ENCODE assay signal across 16 cellular contexts in the genomic region with DNA sequence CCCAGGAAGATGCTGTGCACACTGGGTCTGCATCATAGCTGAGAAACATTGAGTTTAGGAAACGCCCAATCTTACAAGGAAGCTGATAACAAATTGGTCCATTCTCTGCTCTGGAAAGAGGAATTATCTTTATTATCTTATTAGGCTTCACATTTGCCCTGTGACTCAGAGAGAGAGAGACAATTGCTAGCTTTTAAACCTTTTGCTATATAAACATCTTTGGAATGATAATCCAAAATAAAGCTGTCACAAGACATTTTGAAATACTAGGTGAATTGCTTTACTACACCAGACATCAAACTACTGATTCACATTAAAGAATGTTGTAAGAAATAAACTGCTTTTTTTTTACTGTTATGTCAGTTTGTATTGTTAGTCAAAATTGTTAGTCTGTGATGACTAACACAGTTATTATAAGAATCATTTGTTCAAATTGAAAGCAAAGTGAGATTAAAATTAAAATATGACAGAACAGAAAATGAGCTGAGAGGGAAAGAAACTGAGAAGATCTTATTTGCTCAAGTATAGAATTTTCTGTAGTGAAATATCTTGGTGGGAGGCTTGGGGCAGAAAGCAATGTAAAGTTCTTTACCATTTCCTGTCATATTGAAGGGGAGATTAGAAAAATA.
A peak's percentile ranks its signal among the peaks of the same experiment; 100 is the strongest.
DNase-seq lines count a peak whose midpoint lies in the region; ATAC-seq, FAIRE-seq and TF ChIP-seq lines count a peak whose summit lies in the region.
"Had no signal": no experiment of that assay in that cellular context is flagged by ENCODE, and none has a peak within 500 bp of the region (broad histone marks: within the 10 kb centered on the region; RNA-seq: fewer than 3 reads in every experiment).

No MANE protein-coding gene starts in this region.

- no peak overlapping the region for H2BK120ac ChIP-seq in IMR-90 (ENCODE audit: low read depth, low read length)
- no peak overlapping the region for H2BK120ac ChIP-seq in H1 (replicated peaks; ENCODE audit: low read depth, low read length)

- H3K27ac ChIP-seq in IMR-90 (ENCODE audit: insufficient read depth, low read length) (no peak overlapping the region), H1 (ENCODE audit: low read depth, low read length) (no peak overlapping the region)

- no peak for FAIRE-seq in H1 (lab: Jason Lieb, UNC)

- H3K4me1 ChIP-seq in IMR-90 (ENCODE audit: control insufficient read depth, insufficient read depth, low read length), result no peaks in the 10 kb centered on the region
- H3K4me1 ChIP-seq in H1 (replicated peaks in 1 of 4; ENCODE audit: control insufficient read depth in 3 of 4, insufficient read depth in 4 of 4, low read length in 3 of 4), result no peaks in the 10 kb centered on the region

- dilution Hi-C loops in IMR-90 (cut with HindIII; ENCODE audit: low sequenced_read_pairs, unreplicated experiment), result no loop called here

- H3K18ac ChIP-seq in IMR-90 (ENCODE audit: low read depth, low read length) (no peak overlapping the region), H1 (ENCODE audit: extremely low read depth, low read length) (no peak overlapping the region)

- no peak overlapping the region for H3K9ac ChIP-seq in IMR-90 (ENCODE audit: low read depth, low read length)
- no peak overlapping the region for H3K9ac ChIP-seq in H1 (replicated peaks in 1 of 4; ENCODE audit: extremely low read depth in 1 of 4, low read depth in 3 of 4, low read length in 3 of 4)
- H3K9ac ChIP-seq: SK-N-SH had no signal

- no peaks in the 10 kb centered on the region for H3K9me1 ChIP-seq in IMR-90 (ENCODE audit: insufficient read depth, low read length)

- H3K4me1 Mint-ChIP-seq in osteocyte (ENCODE audit: unreplicated experiment), result peaks cover 4% of the 10 kb centered on the region

- no peaks in the 10 kb centered on the region for H3K27me3 Mint-ChIP-seq in osteocyte (ENCODE audit: unreplicated experiment)
- H3K27me3 Mint-ChIP-seq: CD4-positive, alpha-beta T cell had no signal

- POLR2A ChIA-PET in IMR-90 (lab: Charles Lee; ENCODE audit: unreplicated experiment), result no interaction called here
- POLR2A ChIA-PET in H1 (lab: Charles Lee; ENCODE audit: partially characterized antibody), result no interaction called here

- H3K9me3 ChIP-seq in IMR-90 (ENCODE audit: control insufficient read depth, insufficient read depth, low read length) (peaks cover 2% of the 10 kb centered on the region; the same call in 1 of the 2 replicates), H1 (ENCODE audit: insufficient read depth in 2 of 2, low read depth in 1 of 2, low read length in 1 of 2) (no peaks in the 10 kb centered on the region; a peak in 1 of 4 replicates)
- H3K9me3 ChIP-seq: HAP-1, SK-N-SH had no signal

- BruUV-seq in IMR-90 (replicated peaks; lab: Mats Ljungman, UMichigan), result no TSS peak

- no peak overlapping the region for H3K23ac ChIP-seq in IMR-90 (ENCODE audit: low read depth, low read length)
- no peak overlapping the region for H3K23ac ChIP-seq in H1 (ENCODE audit: insufficient read length)

- no peaks in the 10 kb centered on the region for H3K36me3 Mint-ChIP-seq in osteocyte (ENCODE audit: unreplicated experiment)

- H3K14ac ChIP-seq in IMR-90 (replicated peaks; ENCODE audit: low read depth, low read length), result no peak overlapping the region
- no peak overlapping the region for H3K14ac ChIP-seq in H1 (ENCODE audit: insufficient read length)

- no peak overlapping the region for H2BK12ac ChIP-seq in H1 (ENCODE audit: low read depth, low read length)

- peak; percentile 32; the same call in 1 of the 2 replicates for ATAC-seq in IMR-90 (ENCODE audit: low read depth)
- ATAC-seq: Right ventricle myocardium inferior had no signal

- H2BK5ac ChIP-seq in IMR-90 (ENCODE audit: low read depth, low read length, poor library complexity, severe bottlenecking), result no peak overlapping the region
- no peak overlapping the region for H2BK5ac ChIP-seq in H1 (ENCODE audit: low read depth, low read length)

- no peak for TF ChIP-seq EP300 in H1 (IDR thresholded peaks at IDR 0.05; ENCODE audit: borderline replicate concordance in 1 of 2, low read depth in 2 of 2, low read length in 2 of 2)

- no peak overlapping the region for H3K4me2 ChIP-seq in IMR-90 (ENCODE audit: low read depth, low read length)
- no peak overlapping the region for H3K4me2 ChIP-seq in H1 (ENCODE audit: insufficient read depth in 1 of 2, low read depth in 2 of 2, low read length in 2 of 2)
- H3K4me2 ChIP-seq: SK-N-SH had no signal

- no peaks in the 10 kb centered on the region for H3K79me1 ChIP-seq in IMR-90 (ENCODE audit: low read depth in 1 of 2, low read length in 2 of 2)
- H3K79me1 ChIP-seq in H1 (ENCODE audit: low read depth, low read length), result no peaks in the 10 kb centered on the region

- no peak for TF ChIP-seq CTCF in IMR-90 (conservative IDR thresholded peaks at IDR 0.05; ENCODE audit: low read depth, low read length)
- TF ChIP-seq CTCF in H1 (IDR thresholded peaks at IDR 0.05; ENCODE audit: control extremely low read depth in 1 of 3, insufficient read depth in 1 of 3, low read depth in 1 of 3, low read length in 3 of 3), result no peak
- TF ChIP-seq CTCF in osteocyte (IDR thresholded peaks at IDR 0.05), result no peak

- TF ChIP-seq POLR2A in IMR-90 (IDR thresholded peaks at IDR 0.05; ENCODE audit: low read depth, low read length) (no peak), H1 (IDR thresholded peaks at IDR 0.05; ENCODE audit: control extremely low read depth in 1 of 2, low read depth in 2 of 2, low read length in 2 of 2) (no peak)

- intact Hi-C loops in IMR-90 (cut with micrococcal nuclease), result no loop called here

- H2BK15ac ChIP-seq in IMR-90 (ENCODE audit: low read depth, low read length) (no peak overlapping the region), H1 (ENCODE audit: low read length) (no peak overlapping the region)

- CTCF ChIA-PET in IMR-90 (lab: Yijun Ruan, JAX) (no interaction called here), H1 (lab: Charles Lee; ENCODE audit: partially characterized antibody) (interaction anchor here (0.6 kb wide), 1 partner anchor 222 kb away, joined by 3 read pairs; no protein-coding TSS in a partner anchor)

- H4K91ac ChIP-seq in IMR-90 (ENCODE audit: insufficient read depth, low read depth, low read length) (no peak overlapping the region), H1 (replicated peaks; ENCODE audit: insufficient read length, low read length) (no peak overlapping the region)

- no peak overlapping the region for H4K8ac ChIP-seq in IMR-90 (ENCODE audit: low read depth in 2 of 2, low read length in 2 of 2)
- no peak overlapping the region for H4K8ac ChIP-seq in H1 (ENCODE audit: extremely low read depth, insufficient read depth, low read length)

- DNase-seq in EH (ENCODE audit: low read depth) (peak; percentile 31), IMR-90 (no peak), H1 (ENCODE audit: low read depth in 1 of 2, low spot score in 2 of 2) (no peak), non-pigmented ciliary epithelial cell (ENCODE audit: low read depth) (peak; percentile 18), osteocyte (ENCODE audit: extremely low spot score, unreplicated experiment) (no peak), COLO668 (lab: John Stamatoyannopoulos, UW; ENCODE audit: unreplicated experiment) (no peak), GDM1 (lab: John Stamatoyannopoulos, UW) (no peak)
- DNase-seq: ACHN; CD4-positive, alpha-beta T cell; DND-41; NCI-H1436 treated with DMSO at 0.1 percent for 48 hours; NCI-H2081 treated with DMSO at 0.1 percent for 48 hours; NCI-H69; SK-N-SH had no signal

- no peaks in the 10 kb centered on the region for H4K20me1 ChIP-seq in IMR-90 (ENCODE audit: insufficient read depth, low read length)
- H4K20me1 ChIP-seq in H1 (replicated peaks in 1 of 2; ENCODE audit: control insufficient read depth in 1 of 2, insufficient read depth in 2 of 2, low read length in 2 of 2), result no peaks in the 10 kb centered on the region

- H3K36me3 ChIP-seq in IMR-90 (ENCODE audit: control insufficient read depth, insufficient read depth, low read length), result no peaks in the 10 kb centered on the region
- H3K36me3 ChIP-seq in H1 (ENCODE audit: control insufficient read depth in 2 of 4, insufficient read depth in 4 of 4, low read length in 3 of 4), result no peaks in the 10 kb centered on the region
- H3K36me3 ChIP-seq: HAP-1 had no signal

- H3K27ac Mint-ChIP-seq in osteocyte (ENCODE audit: unreplicated experiment), result no peak overlapping the region
- H3K27ac Mint-ChIP-seq: CD4-positive, alpha-beta T cell had no signal

- H3K9me3 Mint-ChIP-seq in osteocyte (ENCODE audit: unreplicated experiment), result no peaks in the 10 kb centered on the region
- H3K9me3 Mint-ChIP-seq: CD4-positive, alpha-beta T cell had no signal

- H2AFZ ChIP-seq in IMR-90 (replicated peaks; ENCODE audit: low read length, poor library complexity), result no peak overlapping the region
- no peak overlapping the region for H2AFZ ChIP-seq in H1 (ENCODE audit: low read length)

- H3K4me3 ChIP-seq in IMR-90 (ENCODE audit: insufficient read depth, low read depth, low read length), result no peak overlapping the region
- no peak overlapping the region for H3K4me3 ChIP-seq in H1 (ENCODE audit: extremely low read depth in 1 of 4, insufficient read depth in 2 of 4, low read depth in 3 of 4, low read length in 4 of 4)
- H3K4me3 ChIP-seq: HAP-1 had no signal

- H4K5ac ChIP-seq in IMR-90 (ENCODE audit: low read depth, low read length), result no peak overlapping the region
- no peak overlapping the region for H4K5ac ChIP-seq in H1 (ENCODE audit: insufficient read length, low read depth, low read length)

- H3K23me2 ChIP-seq in H1 (ENCODE audit: low read depth, low read length), result no peaks in the 10 kb centered on the region

- no peak overlapping the region for H2AK5ac ChIP-seq in IMR-90 (ENCODE audit: low read depth, low read length)
- H2AK5ac ChIP-seq in H1 (ENCODE audit: low read depth, low read length), result no peak overlapping the region

- no peaks in the 10 kb centered on the region for H3K79me2 ChIP-seq in H1 (ENCODE audit: control insufficient read depth in 1 of 2, insufficient read depth in 2 of 2, low read length in 2 of 2)

- no peak for TF ChIP-seq RAD21 in IMR-90 (IDR thresholded peaks at IDR 0.05; ENCODE audit: low read length)
- TF ChIP-seq RAD21 in H1 (IDR thresholded peaks at IDR 0.05 in 1 of 2, conservative IDR thresholded peaks at IDR 0.05 in 1 of 2; ENCODE audit: low read depth in 2 of 2, low read length in 2 of 2), result no peak

- H2BK20ac ChIP-seq in IMR-90 (ENCODE audit: low read depth, low read length) (no peak overlapping the region), H1 (ENCODE audit: low read length) (0 out of 2 replicates have a peak overlapping the region, but pooled peaks have one; percentile 56)

- H3K27me3 ChIP-seq in IMR-90 (ENCODE audit: control insufficient read depth, insufficient read depth, low read length) (no peaks in the 10 kb centered on the region), H1 (replicated peaks in 1 of 4; ENCODE audit: control insufficient read depth in 3 of 4, extremely low read depth in 1 of 4, insufficient read depth in 3 of 4, low read length in 3 of 4) (no peaks in the 10 kb centered on the region)

- WGBS in IMR-90 (ENCODE audit: extremely low coverage in 2 of 2, insufficient read length in 1 of 2), 2 experiments, result no CpG with 5 or more reads among the region's 1 CpG
- WGBS in H1 (ENCODE audit: extremely low coverage in 1 of 2, insufficient coverage in 1 of 2, insufficient read length in 1 of 2, insufficient replicate concordance in 2 of 2, low coverage in 1 of 2, low lambda C conversion rate in 2 of 2, missing lambda C conversion rate in 1 of 2), 2 experiments, result 75% methylated on average over 1 of the region's 1 CpG; no CpG with 5 or more reads in 1 of the 2 experiments

- no peak overlapping the region for H3K4ac ChIP-seq in IMR-90 (ENCODE audit: low read depth, low read length)
- H3K4ac ChIP-seq in H1 (replicated peaks; ENCODE audit: insufficient read length, low read depth, low read length), result no peak overlapping the region

- in situ Hi-C loops in IMR-90 (cut with MboI; ENCODE audit: low sequenced_read_pairs), result no loop called here

- no peak overlapping the region for H3K4me3 Mint-ChIP-seq in osteocyte (ENCODE audit: unreplicated experiment)
- H3K4me3 Mint-ChIP-seq: CD4-positive, alpha-beta T cell had no signal

- H3K56ac ChIP-seq in IMR-90 (ENCODE audit: extremely low read depth, insufficient read depth, low read length), result no peak overlapping the region
- H3K56ac ChIP-seq in H1 (replicated peaks; ENCODE audit: insufficient read length, low read depth, low read length), result no peak overlapping the region

- no peak overlapping the region for H2AK9ac ChIP-seq in IMR-90 (replicated peaks; ENCODE audit: low read depth, low read length, poor library complexity)

Comparison
In these comparisons a context has a peak if more than half of its experiments do, and no peak if none do; other contexts are left out.
1. DNase-seq: peak in EH (single experiment) and non-pigmented ciliary epithelial cell (single experiment); none in IMR-90 (single experiment), H1 (0 of 2), osteocyte (single experiment), COLO668 (single experiment) and GDM1 (single experiment).